8 cellular contexts compared by ENCODE assay signal in the genomic region with DNA sequence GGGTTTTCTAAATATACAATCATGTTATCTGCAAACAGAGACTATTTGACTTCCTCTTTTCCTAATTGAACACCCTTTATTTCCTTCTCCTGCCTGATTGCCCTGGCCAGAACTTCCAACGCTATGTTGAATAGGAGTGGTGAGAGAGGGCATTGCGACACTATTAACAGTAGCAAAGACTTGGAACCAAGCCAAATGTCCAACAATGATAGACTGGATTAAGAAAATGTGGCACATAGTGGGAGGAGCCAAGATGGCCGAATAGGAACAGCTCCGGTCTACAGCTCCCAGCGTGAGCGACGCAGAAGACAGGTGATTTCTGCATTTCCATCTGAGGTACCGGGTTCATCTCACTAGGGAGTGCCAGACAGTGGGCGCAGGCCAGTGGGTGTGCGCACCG.
DNase-seq lines count a peak whose midpoint lies in the region; TF ChIP-seq lines count a peak whose summit lies in the region.
"Not testable (repeated sequence)": the region's sequence is repeated elsewhere in the genome, so short reads cannot be mapped to it uniquely, and the experiment has no call there.

No MANE protein-coding gene starts in this region.

- not testable (repeated sequence) for H3K79me1 ChIP-seq in H9 (ENCODE audit: insufficient read depth, low read depth, low read length, poor library complexity, severe bottlenecking)

- H3K23ac ChIP-seq in H9 (ENCODE audit: insufficient read length, low read depth, low read length), result not testable (repeated sequence)

- H4K20me1 ChIP-seq in H9 (ENCODE audit: control insufficient read depth, insufficient read depth, insufficient read length); neural progenitor cell (ENCODE audit: low read depth): not testable (repeated sequence)

- not testable (repeated sequence) for H2BK120ac ChIP-seq in H9 (ENCODE audit: low read depth, low read length, poor library complexity, severe bottlenecking)

- not testable (repeated sequence) for H3K36me3 ChIP-seq in Caco-2 (ENCODE audit: control insufficient read depth, insufficient read depth, low read length); iPS-20b (ENCODE audit: insufficient read depth, low read depth, low read length); neural progenitor cell

- not testable (repeated sequence) for H3K4me2 ChIP-seq in H9 (ENCODE audit: insufficient read depth, insufficient read length, low read length); neural progenitor cell

- not testable (repeated sequence) for H3K36me3 Mint-ChIP-seq in Caco-2 (ENCODE audit: insufficient read depth, unreplicated experiment); H9 (ENCODE audit: insufficient read depth in 1 of 3, low read depth in 3 of 3); MCF 10A (ENCODE audit: insufficient read depth, unreplicated experiment); neural progenitor cell
- H3K36me3 Mint-ChIP-seq in activated T-cell treated with anti-CD3 and anti-CD28 coated beads, Interleukin-2, amount 50 U/mL, for 24 hours (ENCODE audit: low read depth), result peaks cover 23% of the 10 kb centered on the region

- H3K14ac ChIP-seq in H9 (ENCODE audit: insufficient read depth, low read length), result not testable (repeated sequence)

- not testable (repeated sequence) for H3K4me1 ChIP-seq in Caco-2; H9 (ENCODE audit: insufficient read depth, low read length); iPS-20b (ENCODE audit: insufficient read depth, low read length); neural progenitor cell

- H3K56ac ChIP-seq in H9 (ENCODE audit: insufficient read length, low read depth, low read length), result not testable (repeated sequence)

- not testable (repeated sequence) for H3K9me3 Mint-ChIP-seq in Caco-2 (ENCODE audit: unreplicated experiment); H9; activated T-cell treated with anti-CD3 and anti-CD28 coated beads, Interleukin-2, amount 50 U/mL, for 24 hours; MCF 10A (ENCODE audit: unreplicated experiment); neural progenitor cell

- not testable (repeated sequence) for H3K27me3 ChIP-seq in Caco-2 (replicated peaks; ENCODE audit: control insufficient read depth, insufficient read depth, low read length); H9 (ENCODE audit: insufficient read depth, low read length); iPS-20b (ENCODE audit: insufficient read depth, low read length); neural progenitor cell

- H3K9me3 ChIP-seq in Caco-2; H9 (ENCODE audit: control insufficient read depth, low read depth, low read length); iPS-20b (ENCODE audit: insufficient read depth, low read depth, low read length); neural progenitor cell (ENCODE audit: low read depth): not testable (repeated sequence)

- not testable (repeated sequence) for H3K27ac Mint-ChIP-seq in Caco-2 (ENCODE audit: unreplicated experiment); MCF 10A (ENCODE audit: low read depth, unreplicated experiment)
- H3K27ac Mint-ChIP-seq in H9 (peak overlapping the region in 2 of 3 experiments; percentile 44 to 81; a peak in 3 of 7 replicates), neural progenitor cell (peak overlapping the region; percentile 29)
- peak overlapping the region; percentile 26 for H3K27ac Mint-ChIP-seq in activated T-cell treated with anti-CD3 and anti-CD28 coated beads, Interleukin-2, amount 50 U/mL, for 24 hours

- CTCF ChIA-PET in Caco-2 (lab: Charles Lee); MCF 10A (lab: Yijun Ruan, JAX): not testable (repeated sequence)

- not testable (repeated sequence) for H2BK5ac ChIP-seq in H9 (ENCODE audit: insufficient read length, low read length)

- H2BK15ac ChIP-seq in H9 (ENCODE audit: low read depth, low read length), result not testable (repeated sequence)

- not testable (repeated sequence) for H3K9ac ChIP-seq in H9 (ENCODE audit: extremely low read depth, insufficient read length, low read length); iPS-20b (ENCODE audit: low read depth, low read length); neural progenitor cell

- H2AK5ac ChIP-seq in H9 (ENCODE audit: insufficient read length, low read length), result not testable (repeated sequence)

- not testable (repeated sequence) for DNase-seq in Caco-2; H9; activated T-cell treated with anti-CD3 and anti-CD28 coated beads, Interleukin-2, amount 50 U/mL, for 24 hours; neural progenitor cell (ENCODE audit: low spot score)
- DNase-seq in NCI-H1417 (lab: John Stamatoyannopoulos, UW) (peak in 2 of 3 experiments; percentile 47 to 78), NCI-H748 (lab: John Stamatoyannopoulos, UW; ENCODE audit: unreplicated experiment) (peak; percentile 83), MCF 10A (ENCODE audit: unreplicated experiment) (peak; percentile 8)

- POLR2A ChIA-PET in Caco-2 (lab: Charles Lee); MCF 10A (lab: Yijun Ruan, JAX): not testable (repeated sequence)

- not testable (repeated sequence) for H2BK12ac ChIP-seq in H9 (ENCODE audit: insufficient read length, low read depth, low read length)

- WGBS in H9 (ENCODE audit: extremely low coverage, insufficient read length, low lambda C conversion rate), result no CpG with 5 or more reads among the region's 11 CpGs

- not testable (repeated sequence) for TF ChIP-seq CTCF in Caco-2 (IDR thresholded peaks at IDR 0.05; ENCODE audit: insufficient read depth in 1 of 2, low read depth in 1 of 2, low read length in 1 of 2, severe bottlenecking in 1 of 2, unreplicated experiment in 1 of 2); H9 (conservative IDR thresholded peaks at IDR 0.05); MCF 10A (IDR thresholded peaks at IDR 0.05; ENCODE audit: unreplicated experiment); neural progenitor cell (IDR thresholded peaks at IDR 0.05)

- H4K8ac ChIP-seq in H9 (replicated peaks; ENCODE audit: insufficient read length, low read depth, low read length), result not testable (repeated sequence)

- not testable (repeated sequence) for H2AFZ ChIP-seq in H9 (ENCODE audit: low read length); neural progenitor cell (replicated peaks)

- BruUV-seq in Caco-2 (replicated peaks; lab: Mats Ljungman, UMichigan); MCF 10A (replicated peaks; lab: Mats Ljungman, UMichigan): not testable (repeated sequence)

- intact Hi-C loops in Caco-2 (cut with micrococcal nuclease; ENCODE audit: unreplicated experiment); MCF 10A (cut with micrococcal nuclease): not testable (repeated sequence)

- H3K4me1 Mint-ChIP-seq in Caco-2 (ENCODE audit: low read depth, unreplicated experiment); H9; MCF 10A (ENCODE audit: insufficient read depth, unreplicated experiment); neural progenitor cell: not testable (repeated sequence)
- peaks cover 26% of the 10 kb centered on the region for H3K4me1 Mint-ChIP-seq in activated T-cell treated with anti-CD3 and anti-CD28 coated beads, Interleukin-2, amount 50 U/mL, for 24 hours (ENCODE audit: low read depth)

- H3K27me3 Mint-ChIP-seq in Caco-2 (ENCODE audit: insufficient read depth, unreplicated experiment); H9 (ENCODE audit: low read depth); activated T-cell treated with anti-CD3 and anti-CD28 coated beads, Interleukin-2, amount 50 U/mL, for 24 hours; neural progenitor cell (ENCODE audit: insufficient read depth, low read depth): not testable (repeated sequence)
- peaks cover 15% of the 10 kb centered on the region for H3K27me3 Mint-ChIP-seq in MCF 10A (ENCODE audit: insufficient read depth, unreplicated experiment)

- H3K27ac ChIP-seq in H9 (ENCODE audit: insufficient read length, low read depth, low read length); iPS-20b (ENCODE audit: low read length); neural progenitor cell: not testable (repeated sequence)

- H4K91ac ChIP-seq in H9 (ENCODE audit: insufficient read length, low read depth, low read length), result not testable (repeated sequence)

- H3K18ac ChIP-seq in H9 (ENCODE audit: insufficient read length, low read depth, low read length), result not testable (repeated sequence)

- not testable (repeated sequence) for H3T11ph ChIP-seq in H9 (ENCODE audit: low read length)

- peak overlapping the region; percentile 16 for H3K4me3 ChIP-seq in Caco-2 (ENCODE audit: low read depth, low read length)
- H3K4me3 ChIP-seq in iPS-20b (ENCODE audit: low read length), result 0 out of 2 replicates have a peak overlapping the region, but pooled peaks have one; percentile 18
- not testable (repeated sequence) for H3K4me3 ChIP-seq in neural progenitor cell

- H3F3A ChIP-seq in neural progenitor cell (ENCODE audit: low read depth), result not testable (repeated sequence)

- not testable (repeated sequence) for H3K4ac ChIP-seq in H9 (ENCODE audit: low read depth, low read length)

- H3K23me2 ChIP-seq in H9 (ENCODE audit: insufficient read length, low read depth, low read length, poor library complexity, severe bottlenecking), result not testable (repeated sequence)

- H2BK20ac ChIP-seq in H9 (ENCODE audit: low read depth, low read length, poor library complexity, severe bottlenecking), result not testable (repeated sequence)

- H4K5ac ChIP-seq in H9 (ENCODE audit: insufficient read length, low read depth, low read length), result not testable (repeated sequence)

- H3K79me2 ChIP-seq in H9 (ENCODE audit: insufficient read depth, low read length); neural progenitor cell (ENCODE audit: low read depth): not testable (repeated sequence)

- H3K4me3 Mint-ChIP-seq in Caco-2 (ENCODE audit: unreplicated experiment), result peak overlapping the region; percentile 64
- peak overlapping the region; percentile 52 to 68; a peak in 3 of 5 replicates for H3K4me3 Mint-ChIP-seq in H9
- H3K4me3 Mint-ChIP-seq in activated T-cell treated with anti-CD3 and anti-CD28 coated beads, Interleukin-2, amount 50 U/mL, for 24 hours; MCF 10A (ENCODE audit: unreplicated experiment); neural progenitor cell: not testable (repeated sequence)
